In genomic region chr10:26439436-26440090, GRCh38 we compare ENCODE assay signal across 11 cellular contexts. TPM values are rescaled to one million over a fixed set of nuclear protein-coding genes. Genes with fewer than 3 reads are reported as not detected.
DNase-seq lines count a peak whose midpoint lies in the region; ATAC-seq and FAIRE-seq lines count a peak whose summit lies in the region.
"Had no signal": no experiment of that assay in that cellular context is flagged by ENCODE, and none has a peak within 500 bp of the region (broad histone marks: within the 10 kb centered on the region; RNA-seq: fewer than 3 reads in every experiment).

No MANE protein-coding gene starts in this region.

- no peaks in the 10 kb centered on the region for H3K27me3 Mint-ChIP-seq in CD8-positive, alpha-beta memory T cell
- no peaks in the 10 kb centered on the region for H3K27me3 Mint-ChIP-seq in activated naive CD8-positive, alpha-beta T cell
- no peaks in the 10 kb centered on the region for H3K27me3 Mint-ChIP-seq in natural killer cell treated with Interleukin-12 subunit alpha and Interleukin-12 subunit beta and Interleukin-15 and Interleukin-18, amount 100 ng/mL, for 72 hours

- H3K9me3 ChIP-seq in CD8-positive, alpha-beta memory T cell (ENCODE audit: low read length) = no peaks in the 10 kb centered on the region
- H3K9me3 ChIP-seq: uterus had no signal

- H3K27ac Mint-ChIP-seq in CD8-positive, alpha-beta memory T cell = peak overlapping the region; percentile 91 to 99 (median 98)
- peak overlapping the region; percentile 94 for H3K27ac Mint-ChIP-seq in activated naive CD8-positive, alpha-beta T cell
- H3K27ac Mint-ChIP-seq in natural killer cell treated with Interleukin-12 subunit alpha and Interleukin-12 subunit beta and Interleukin-15 and Interleukin-18, amount 100 ng/mL, for 72 hours = peak overlapping the region; percentile 95

- peak in 1 of 5 donors; percentile 40 for DNase-seq in CD8-positive, alpha-beta memory T cell
- DNase-seq in GM19239 (ENCODE audit: insufficient read length, low spot score) (no peak), NCI-H69 (lab: John Stamatoyannopoulos, UW) (no peak), NCI-H510A (lab: John Stamatoyannopoulos, UW) (no peak), NCI-H1694 (lab: John Stamatoyannopoulos, UW) (no peak), DMS114 treated with DMSO at 0.1 percent for 48 hours (lab: John Stamatoyannopoulos, UW; ENCODE audit: unreplicated experiment) (no peak)
- no peak for DNase-seq in natural killer cell treated with Interleukin-12 subunit alpha and Interleukin-12 subunit beta and Interleukin-15 and Interleukin-18, amount 100 ng/mL, for 72 hours (ENCODE audit: low spot score)
- DNase-seq: dermis blood vessel endothelial cell, IMR-90, uterus had no signal

- peak overlapping the region; percentile 91 to 99 (median 98) for H3K4me3 Mint-ChIP-seq in CD8-positive, alpha-beta memory T cell
- peak overlapping the region; percentile 92 for H3K4me3 Mint-ChIP-seq in activated naive CD8-positive, alpha-beta T cell
- H3K4me3 Mint-ChIP-seq in natural killer cell treated with Interleukin-12 subunit alpha and Interleukin-12 subunit beta and Interleukin-15 and Interleukin-18, amount 100 ng/mL, for 72 hours = peak overlapping the region; percentile 96

- H3K9me3 Mint-ChIP-seq in CD8-positive, alpha-beta memory T cell = no peaks in the 10 kb centered on the region
- H3K9me3 Mint-ChIP-seq in activated naive CD8-positive, alpha-beta T cell (ENCODE audit: low read depth) = peaks cover 4% of the 10 kb centered on the region
- peaks cover 4% of the 10 kb centered on the region for H3K9me3 Mint-ChIP-seq in natural killer cell treated with Interleukin-12 subunit alpha and Interleukin-12 subunit beta and Interleukin-15 and Interleukin-18, amount 100 ng/mL, for 72 hours

- peak overlapping the region; percentile 84 for H3K4me3 ChIP-seq in CD8-positive, alpha-beta memory T cell (ENCODE audit: low read length)
- H3K4me3 ChIP-seq: uterus had no signal

- CTCF ChIA-PET in CD8-positive, alpha-beta memory T cell (lab: Charles Lee) = interaction anchor here (1.2 to 1.7 kb wide), 3 partner anchors 32 to 42 kb away, joined by 3 to 9 read pairs (median 5); no protein-coding TSS in a partner anchor

- FAIRE-seq in GM19239 (lab: Jason Lieb, UNC) = peak; percentile 93

- H3K36me3 Mint-ChIP-seq in CD8-positive, alpha-beta memory T cell = peaks cover 10 to 45% (median 11%) of the 10 kb centered on the region in 3 donors
- peaks cover 12% of the 10 kb centered on the region for H3K36me3 Mint-ChIP-seq in activated naive CD8-positive, alpha-beta T cell
- H3K36me3 Mint-ChIP-seq in natural killer cell treated with Interleukin-12 subunit alpha and Interleukin-12 subunit beta and Interleukin-15 and Interleukin-18, amount 100 ng/mL, for 72 hours = peaks cover 15% of the 10 kb centered on the region

- POLR2A ChIA-PET in CD8-positive, alpha-beta memory T cell (lab: Charles Lee) = interaction anchor here (2.1 to 2.7 kb wide), 2 partner anchors 9 to 47 kb away, joined by 10 to 16 read pairs; no protein-coding TSS in a partner anchor

- peaks cover 50% of the 10 kb centered on the region for H3K4me1 ChIP-seq in CD8-positive, alpha-beta memory T cell (ENCODE audit: insufficient read depth, low read length)
- H3K4me1 ChIP-seq: uterus had no signal

- H3K27ac ChIP-seq in CD8-positive, alpha-beta memory T cell (ENCODE audit: low read depth, low read length) = peak overlapping the region; percentile 86
- H3K27ac ChIP-seq: uterus had no signal

- no peak for ATAC-seq in natural killer cell treated with Interleukin-12 subunit alpha and Interleukin-12 subunit beta and Interleukin-15 and Interleukin-18, amount 100 ng/mL, for 72 hours

- H3K36me3 ChIP-seq in CD8-positive, alpha-beta memory T cell (ENCODE audit: insufficient read depth, low read length) = no peaks in the 10 kb centered on the region
- H3K36me3 ChIP-seq: uterus had no signal

- H3K4me1 Mint-ChIP-seq in CD8-positive, alpha-beta memory T cell = peaks cover 58 to 75% (median 74%) of the 10 kb centered on the region in 3 donors
- peaks cover 66% of the 10 kb centered on the region for H3K4me1 Mint-ChIP-seq in activated naive CD8-positive, alpha-beta T cell (ENCODE audit: low read depth)
- H3K4me1 Mint-ChIP-seq in natural killer cell treated with Interleukin-12 subunit alpha and Interleukin-12 subunit beta and Interleukin-15 and Interleukin-18, amount 100 ng/mL, for 72 hours (ENCODE audit: low read depth in 2 of 2) = peaks cover 48 to 58% of the 10 kb centered on the region in 2 donors

- H3K27me3 ChIP-seq in CD8-positive, alpha-beta memory T cell (ENCODE audit: insufficient read depth, low read length, poor library complexity, severe bottlenecking) = no peaks in the 10 kb centered on the region

RNA-seq across cellular contexts. Expression of gene APBB1IP, which starts 1.4 kb away (rescaled TPM):
- total RNA-seq in CD8-positive, alpha-beta memory T cell = 10 to 100 TPM; 47.7 to 48.9 TPM
- polyA plus RNA-seq in CD8-positive, alpha-beta memory T cell = 72.3 TPM
- 10 to 100 TPM; 42.2 to 58.0 TPM for total RNA-seq in natural killer cell treated with Interleukin-12 subunit alpha and Interleukin-12 subunit beta and Interleukin-15 and Interleukin-18, amount 100 ng/mL, for 72 hours
- total RNA-seq: IMR-90 had no signal
- polyA plus RNA-seq: IMR-90 had no signal
